ENCODE assay signal across 29 cellular contexts in the genomic region with DNA sequence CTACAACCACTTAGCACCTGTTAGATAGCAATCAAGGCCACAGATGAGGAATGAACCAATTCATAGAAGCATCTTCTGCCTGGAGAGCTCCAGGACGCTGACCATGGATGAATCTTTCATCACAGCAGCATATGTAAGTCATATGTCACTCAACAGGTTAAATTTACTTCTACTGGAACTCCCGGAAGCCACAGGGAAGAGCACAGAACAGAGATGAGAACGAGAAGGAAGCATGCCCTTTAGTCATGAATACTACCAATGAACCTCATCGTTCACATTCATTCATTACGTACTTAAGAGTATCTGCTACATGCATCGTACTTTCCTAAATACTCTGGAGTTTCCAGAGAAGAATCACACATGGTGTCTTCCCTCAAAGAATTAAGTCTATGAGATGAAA.
"Had no signal": no experiment of that assay in that cellular context is flagged by ENCODE, and none has a peak within 500 bp of the region (broad histone marks: within the 10 kb centered on the region; RNA-seq: fewer than 3 reads in every experiment).

No MANE protein-coding gene starts in this region.

- H3K4me3 ChIP-seq: neural progenitor cell, ovary, psoas muscle, spleen, stomach, thoracic aorta, thyroid gland, tibial nerve, upper lobe of right lung, uterus had no signal

- H3K36me3 Mint-ChIP-seq: natural killer cell, neural progenitor cell, type B pancreatic cell had no signal

- H3K4me3 Mint-ChIP-seq: naive thymus-derived CD4-positive, alpha-beta T cell; natural killer cell; nephron; neural progenitor cell; stimulated activated naive B cell treated with anti-CD40 and anti-IgM and Interleukin-4, amounts not matched to agents 10 μg/mL and 1 μg/mL and 100 μg/mL, for 72 hours; stimulated activated naive CD8-positive, alpha-beta T cell treated with anti-CD3 and anti-CD28 coated beads, Interleukin-15, Interleukin-2, amounts not matched to agents 100 ng/mL and 50 ng/mL, for 24 hours; type B pancreatic cell had no signal

- H3K27me3 Mint-ChIP-seq: progenitor cell of endocrine pancreas; stimulated activated naive B cell treated with anti-CD40 and anti-IgM and Interleukin-4, amounts not matched to agents 10 μg/mL and 1 μg/mL and 100 μg/mL, for 72 hours; type B pancreatic cell had no signal

- H3K27me3 ChIP-seq: neural progenitor cell, ovary, spleen, stomach, thyroid gland, tibial nerve, upper lobe of right lung, uterus had no signal

- ATAC-seq: naive thymus-derived CD4-positive, alpha-beta T cell; right cardiac atrium; sciatic nerve; stimulated activated naive B cell treated with anti-CD40 and anti-IgM and Interleukin-4, amounts not matched to agents 10 μg/mL and 1 μg/mL and 100 μg/mL, for 72 hours; upper lobe of right lung had no signal

- H3K4me2 ChIP-seq: neural progenitor cell had no signal

- H3K9me3 ChIP-seq: ovary, psoas muscle, spleen, stomach, thoracic aorta, thyroid gland, tibial nerve, upper lobe of right lung, uterus had no signal

- H3K36me3 ChIP-seq: neural progenitor cell, ovary, stomach, thoracic aorta, thyroid gland, tibial nerve, upper lobe of right lung, uterus had no signal

- H3K27ac Mint-ChIP-seq: naive thymus-derived CD4-positive, alpha-beta T cell; natural killer cell; nephron; neural progenitor cell; progenitor cell of endocrine pancreas; stimulated activated naive B cell treated with anti-CD40 and anti-IgM and Interleukin-4, amounts not matched to agents 10 μg/mL and 1 μg/mL and 100 μg/mL, for 72 hours; stimulated activated naive CD8-positive, alpha-beta T cell treated with anti-CD3 and anti-CD28 coated beads, Interleukin-15, Interleukin-2, amounts not matched to agents 100 ng/mL and 50 ng/mL, for 24 hours had no signal

- H3K9me3 Mint-ChIP-seq: natural killer cell; nephron; neural progenitor cell; stimulated activated naive B cell treated with anti-CD40 and anti-IgM and Interleukin-4, amounts not matched to agents 10 μg/mL and 1 μg/mL and 100 μg/mL, for 72 hours; stimulated activated naive CD8-positive, alpha-beta T cell treated with anti-CD3 and anti-CD28 coated beads, Interleukin-15, Interleukin-2, amounts not matched to agents 100 ng/mL and 50 ng/mL, for 24 hours had no signal

- H3K4me1 ChIP-seq: parathyroid adenoma, psoas muscle, spleen, stomach, thyroid gland, tibial nerve, upper lobe of right lung, uterus had no signal

- H3K9ac ChIP-seq: neural progenitor cell, parathyroid adenoma had no signal

- H3K79me2 ChIP-seq: parathyroid adenoma had no signal

- H3K27ac ChIP-seq: neural progenitor cell, ovary, parathyroid adenoma, psoas muscle, spleen, stomach, thoracic aorta, thyroid gland, tibial nerve, upper lobe of right lung, uterus had no signal

- DNase-seq: naive thymus-derived CD4-positive, alpha-beta T cell; natural killer cell; occipital lobe; ovary; posterior cingulate gyrus; psoas muscle; right cardiac atrium; small intestine; spleen; stimulated activated CD4-positive, alpha-beta T cell treated with anti-CD3 and anti-CD28 coated beads, Interleukin-12 subunit alpha, Interleukin-12 subunit beta, amount 100 ng/mL, for 4 hours; stimulated activated CD4-positive, alpha-beta T cell treated with anti-CD3 and anti-CD28 coated beads, Interleukin-1b, Interleukin-23, amount 100 ng/mL, for 48 hours; stimulated activated CD4-positive, alpha-beta T cell treated with anti-CD3 and anti-CD28 coated beads, Interleukin-4, amount 100 ng/mL, for 1 hour; stimulated activated CD4-positive, alpha-beta T cell treated with anti-CD3 and anti-CD28 coated beads, Interleukin-4, amount 100 ng/mL, for 4 hours; stimulated activated CD8-positive, alpha-beta memory T cell treated with anti-CD3 and anti-CD28 coated beads, Interleukin-4, amount 100 ng/mL, for 48 hours; stimulated activated naive B cell treated with anti-CD40 and anti-IgM and Interleukin-4, amounts not matched to agents 10 μg/mL and 1 μg/mL and 100 μg/mL, for 72 hours; stimulated activated naive CD4-positive, alpha-beta T cell treated with Interleukin-2 at 50 U/mL for 16 hours; stomach; thyroid gland; upper lobe of right lung; uterus had no signal

- H3K4me1 Mint-ChIP-seq: natural killer cell had no signal

- H2AFZ ChIP-seq: neural progenitor cell, parathyroid adenoma had no signal
